ENCODE assay signal across 15 cellular contexts in genomic region chr18:45657357-45658335, GRCh38. TPM values are rescaled to one million over a fixed set of nuclear protein-coding genes. Genes with fewer than 3 reads are reported as not detected.
DNase-seq lines count a peak whose midpoint lies in the region; ATAC-seq and TF ChIP-seq lines count a peak whose summit lies in the region.
"Had no signal": no experiment of that assay in that cellular context is flagged by ENCODE, and none has a peak within 500 bp of the region (broad histone marks: within the 10 kb centered on the region; RNA-seq: fewer than 3 reads in every experiment).

No MANE protein-coding gene starts in this region.

- peak overlapping the region; percentile 36 for H3K27ac ChIP-seq in RWPE2 (ENCODE audit: poor library complexity, severe bottlenecking)
- H3K27ac ChIP-seq in endodermal cell (ENCODE audit: low read depth, low read length) = no peak overlapping the region
- H3K27ac ChIP-seq: pancreas had no signal

- H3K36me3 ChIP-seq in RWPE2 (ENCODE audit: low read depth) = no peaks in the 10 kb centered on the region
- H3K36me3 ChIP-seq in endodermal cell (ENCODE audit: control insufficient read depth, insufficient read depth, low read length) = no peaks in the 10 kb centered on the region
- H3K36me3 ChIP-seq: pancreas had no signal

- H3K4me3 Mint-ChIP-seq in activated naive CD4-positive, alpha-beta T cell treated with anti-CD3 and anti-CD28 coated beads, Interleukin-2, amount 10 ng/mL, durations not matched to agents 7 days and 5 days = no peak overlapping the region
- H3K4me3 Mint-ChIP-seq in endodermal cell (no peak overlapping the region), endothelial cell (ENCODE audit: unreplicated experiment) (no peak overlapping the region)

- H3K9me3 ChIP-seq in RWPE2 (ENCODE audit: severe bottlenecking) (no peaks in the 10 kb centered on the region), endodermal cell (ENCODE audit: control insufficient read depth, low read length) (no peaks in the 10 kb centered on the region)
- H3K9me3 ChIP-seq: pancreas had no signal

- peak; percentile 42; the same call in 1 of the 3 replicates for ATAC-seq in RWPE2 (ENCODE audit: low read depth)
- peak; percentile 9 for ATAC-seq in stimulated activated naive CD8-positive, alpha-beta T cell treated with anti-CD3 and anti-CD28 coated beads, Interleukin-15, Interleukin-2, amounts not matched to agents 100 U/mL and 50 U/mL, for 24 hours
- ATAC-seq in GM21576 (IDR thresholded peaks at IDR 0.05; ENCODE audit: unreplicated experiment) = no peak
- ATAC-seq in HG02588 (IDR thresholded peaks at IDR 0.05; ENCODE audit: unreplicated experiment) = no peak
- ATAC-seq: pancreas had no signal

- peaks cover 26% of the 10 kb centered on the region for H3K4me1 Mint-ChIP-seq in activated naive CD4-positive, alpha-beta T cell treated with anti-CD3 and anti-CD28 coated beads, Interleukin-2, amount 10 ng/mL, durations not matched to agents 7 days and 5 days
- H3K4me1 Mint-ChIP-seq in endodermal cell (peaks cover 21% of the 10 kb centered on the region), endothelial cell (ENCODE audit: unreplicated experiment) (no peaks in the 10 kb centered on the region)

- no peak for TF ChIP-seq CTCF in RWPE2 (IDR thresholded peaks at IDR 0.05; ENCODE audit: poor library complexity, severe bottlenecking)
- no peak for TF ChIP-seq CTCF in endodermal cell (conservative IDR thresholded peaks at IDR 0.05)
- TF ChIP-seq CTCF in endothelial cell (IDR thresholded peaks at IDR 0.05; ENCODE audit: unreplicated experiment) = no peak

- DNase-seq in activated naive CD4-positive, alpha-beta T cell treated with anti-CD3 and anti-CD28 coated beads, Interleukin-2, amount 10 ng/mL, durations not matched to agents 7 days and 5 days = peak; percentile 73
- no peak for DNase-seq in activated naive CD4-positive, alpha-beta T cell (lab: John Stamatoyannopoulos, UW)
- DNase-seq in RWPE2 (ENCODE audit: low spot score) = no peak
- DNase-seq in endodermal cell = peak; percentile 11
- DNase-seq in stimulated activated naive CD8-positive, alpha-beta T cell treated with anti-CD3 and anti-CD28 coated beads, Interleukin-15, Interleukin-2, amounts not matched to agents 100 U/mL and 50 U/mL, for 24 hours = peak; percentile 13
- no peak for DNase-seq in endothelial cell (ENCODE audit: low spot score)
- DNase-seq: Kasumi-1; NCI-H510A; pancreas; stimulated activated CD4-positive, alpha-beta T cell treated with anti-CD3 and anti-CD28 coated beads, Interleukin-4, amount 100 ng/mL, for 1 hour had no signal

- H3K4me3 ChIP-seq in RWPE2 (ENCODE audit: severe bottlenecking) (no peak overlapping the region), endodermal cell (ENCODE audit: low read length) (no peak overlapping the region)
- H3K4me3 ChIP-seq: pancreas had no signal

- H3K4me1 ChIP-seq in RWPE2 (ENCODE audit: insufficient read depth, poor library complexity, severe bottlenecking) (peaks cover 13% of the 10 kb centered on the region), endodermal cell (ENCODE audit: control insufficient read depth, insufficient read depth, low read length) (peaks cover 9% of the 10 kb centered on the region)
- H3K4me1 ChIP-seq: pancreas had no signal

- CTCF ChIA-PET in activated naive CD4-positive, alpha-beta T cell treated with anti-CD3 and anti-CD28 coated beads, Interleukin-2, amount 10 ng/mL, durations not matched to agents 7 days and 5 days (lab: Charles Lee) = interaction anchor here (0.9 to 1.5 kb wide), 3 partner anchors 31 to 221 kb away, joined by 3 to 4 read pairs (median 3); no protein-coding TSS in a partner anchor

- WGBS in endodermal cell (ENCODE audit: insufficient coverage in 1 of 2, insufficient read length in 1 of 2), 2 experiments = 53 to 84% methylated on average over 3 to 8 of the region's 8 CpGs

- no peak overlapping the region for H3K9ac ChIP-seq in endodermal cell (ENCODE audit: extremely low read depth, low read length, poor library complexity, severe bottlenecking)

- peaks cover 3% of the 10 kb centered on the region for H3K36me3 Mint-ChIP-seq in activated naive CD4-positive, alpha-beta T cell treated with anti-CD3 and anti-CD28 coated beads, Interleukin-2, amount 10 ng/mL, durations not matched to agents 7 days and 5 days
- no peaks in the 10 kb centered on the region for H3K36me3 Mint-ChIP-seq in endodermal cell (ENCODE audit: low read depth)
- H3K36me3 Mint-ChIP-seq in endothelial cell (ENCODE audit: low read depth, unreplicated experiment) = no peaks in the 10 kb centered on the region

- peaks cover 43% of the 10 kb centered on the region for H3K27me3 Mint-ChIP-seq in activated naive CD4-positive, alpha-beta T cell treated with anti-CD3 and anti-CD28 coated beads, Interleukin-2, amount 10 ng/mL, durations not matched to agents 7 days and 5 days
- H3K27me3 Mint-ChIP-seq in endodermal cell (ENCODE audit: insufficient read depth) (peaks cover 13% of the 10 kb centered on the region), endothelial cell (ENCODE audit: unreplicated experiment) (peaks cover 1% of the 10 kb centered on the region)

- H3K9me3 Mint-ChIP-seq in activated naive CD4-positive, alpha-beta T cell treated with anti-CD3 and anti-CD28 coated beads, Interleukin-2, amount 10 ng/mL, durations not matched to agents 7 days and 5 days = no peaks in the 10 kb centered on the region
- H3K9me3 Mint-ChIP-seq in endodermal cell (no peaks in the 10 kb centered on the region), endothelial cell (ENCODE audit: unreplicated experiment) (no peaks in the 10 kb centered on the region)

- peak overlapping the region; percentile 76 for H3K27ac Mint-ChIP-seq in activated naive CD4-positive, alpha-beta T cell treated with anti-CD3 and anti-CD28 coated beads, Interleukin-2, amount 10 ng/mL, durations not matched to agents 7 days and 5 days
- H3K27ac Mint-ChIP-seq in endodermal cell (no peak overlapping the region), endothelial cell (ENCODE audit: unreplicated experiment) (no peak overlapping the region)

- H3K27me3 ChIP-seq in RWPE2 (ENCODE audit: insufficient read depth, poor library complexity, severe bottlenecking) (no peaks in the 10 kb centered on the region), endodermal cell (ENCODE audit: control insufficient read depth, insufficient read depth, low read length, poor library complexity, severe bottlenecking) (no peaks in the 10 kb centered on the region)
- H3K27me3 ChIP-seq: pancreas had no signal

RNA-seq across cellular contexts. Expression of gene SLC14A2, which starts 42.4 kb away (rescaled TPM):
- total RNA-seq in endodermal cell (under 1 TPM in 1 of 2 donors, not detected in 1; 0.09 TPM), endothelial cell (ENCODE audit: unreplicated experiment) (0.31 TPM)
- 0.21 TPM for polyA plus RNA-seq in endodermal cell (2013, experiment 1 of 2)
- polyA plus RNA-seq in endodermal cell (2013, experiment 2 of 2) = 0.33 TPM
- total RNA-seq: H1, liver, temporal lobe had no signal

Comparison
In these comparisons a context has a peak if more than half of its experiments do, and no peak if none do; other contexts are left out.
1. DNase-seq: peak in activated naive CD4-positive, alpha-beta T cell treated with anti-CD3 and anti-CD28 coated beads, Interleukin-2, amount 10 ng/mL, durations not matched to agents 7 days and 5 days (single experiment), endodermal cell (single experiment) and stimulated activated naive CD8-positive, alpha-beta T cell treated with anti-CD3 and anti-CD28 coated beads, Interleukin-15, Interleukin-2, amounts not matched to agents 100 U/mL and 50 U/mL, for 24 hours (single experiment); none in activated naive CD4-positive, alpha-beta T cell (0 of 4), RWPE2 (single experiment) and endothelial cell (single experiment).
2. ATAC-seq: peak in RWPE2 (single experiment) and stimulated activated naive CD8-positive, alpha-beta T cell treated with anti-CD3 and anti-CD28 coated beads, Interleukin-15, Interleukin-2, amounts not matched to agents 100 U/mL and 50 U/mL, for 24 hours (single experiment); none in GM21576 (single experiment) and HG02588 (single experiment).